Comparison of ENCODE assay signal across 9 cellular contexts in the genomic region with DNA sequence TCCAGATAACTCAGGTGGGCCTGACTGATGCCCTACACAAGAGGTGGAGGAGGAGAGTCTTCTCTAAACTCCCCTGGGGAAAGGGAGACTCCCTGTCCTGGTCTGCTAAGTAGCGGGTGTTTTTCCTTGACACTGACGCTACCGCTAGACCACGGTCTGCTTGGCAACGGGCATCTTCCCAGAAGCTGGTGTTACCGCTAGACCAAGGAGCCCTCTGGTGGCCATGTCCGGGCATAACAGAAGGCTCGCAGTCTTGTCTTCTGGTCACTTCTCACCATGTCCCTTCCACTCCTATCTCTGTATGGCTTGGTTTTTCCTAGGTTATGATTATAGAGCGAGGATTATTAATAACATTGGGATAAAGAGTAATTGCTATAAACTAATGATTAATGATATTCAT.
DNase-seq lines count a peak whose midpoint lies in the region; ATAC-seq, FAIRE-seq and TF ChIP-seq lines count a peak whose summit lies in the region.
"Had no signal": no experiment of that assay in that cellular context is flagged by ENCODE, and none has a peak within 500 bp of the region (broad histone marks: within the 10 kb centered on the region; RNA-seq: fewer than 3 reads in every experiment).

No MANE protein-coding gene starts in this region.

- no peak overlapping the region for H3K4me3 ChIP-seq in WI38 (ENCODE audit: low read depth, low read length)

- ATAC-seq in GM21576 (IDR thresholded peaks at IDR 0.05; ENCODE audit: unreplicated experiment) (no peak), HG03139 (IDR thresholded peaks at IDR 0.05; ENCODE audit: unreplicated experiment) (no peak)

- DNase-seq in activated naive CD4-positive, alpha-beta T cell treated with Interleukin-2 at 50 U/mL for 16 hours: peak; percentile 30
- no peak for DNase-seq in activated naive CD4-positive, alpha-beta T cell (lab: John Stamatoyannopoulos, UW)
- peak; percentile 61 for DNase-seq in HT1080 (ENCODE audit: low read depth)
- DNase-seq in stimulated activated CD4-positive, alpha-beta T cell treated with anti-CD3 and anti-CD28 coated beads, Interleukin-4, amount 100 ng/mL, for 24 hours: peak; percentile 28
- DNase-seq in urothelium cell line (ENCODE audit: low spot score): no peak
- DNase-seq: EL had no signal

- FAIRE-seq in urothelium cell line (lab: Jason Lieb, UNC): no peak

- TF ChIP-seq CTCF in WI38 (IDR thresholded peaks at IDR 0.05; ENCODE audit: low read depth, low read length): peak; percentile 24; the same call in 1 of the 2 replicates

Comparison
In these comparisons a context has a peak if more than half of its experiments do, and no peak if none do; other contexts are left out.
1. DNase-seq: peak in activated naive CD4-positive, alpha-beta T cell treated with Interleukin-2 at 50 U/mL for 16 hours (single experiment), HT1080 (single experiment) and stimulated activated CD4-positive, alpha-beta T cell treated with anti-CD3 and anti-CD28 coated beads, Interleukin-4, amount 100 ng/mL, for 24 hours (single experiment); none in activated naive CD4-positive, alpha-beta T cell (0 of 4) and urothelium cell line (single experiment).